Comparison of ENCODE assay signal across 8 cellular contexts in the genomic region with DNA sequence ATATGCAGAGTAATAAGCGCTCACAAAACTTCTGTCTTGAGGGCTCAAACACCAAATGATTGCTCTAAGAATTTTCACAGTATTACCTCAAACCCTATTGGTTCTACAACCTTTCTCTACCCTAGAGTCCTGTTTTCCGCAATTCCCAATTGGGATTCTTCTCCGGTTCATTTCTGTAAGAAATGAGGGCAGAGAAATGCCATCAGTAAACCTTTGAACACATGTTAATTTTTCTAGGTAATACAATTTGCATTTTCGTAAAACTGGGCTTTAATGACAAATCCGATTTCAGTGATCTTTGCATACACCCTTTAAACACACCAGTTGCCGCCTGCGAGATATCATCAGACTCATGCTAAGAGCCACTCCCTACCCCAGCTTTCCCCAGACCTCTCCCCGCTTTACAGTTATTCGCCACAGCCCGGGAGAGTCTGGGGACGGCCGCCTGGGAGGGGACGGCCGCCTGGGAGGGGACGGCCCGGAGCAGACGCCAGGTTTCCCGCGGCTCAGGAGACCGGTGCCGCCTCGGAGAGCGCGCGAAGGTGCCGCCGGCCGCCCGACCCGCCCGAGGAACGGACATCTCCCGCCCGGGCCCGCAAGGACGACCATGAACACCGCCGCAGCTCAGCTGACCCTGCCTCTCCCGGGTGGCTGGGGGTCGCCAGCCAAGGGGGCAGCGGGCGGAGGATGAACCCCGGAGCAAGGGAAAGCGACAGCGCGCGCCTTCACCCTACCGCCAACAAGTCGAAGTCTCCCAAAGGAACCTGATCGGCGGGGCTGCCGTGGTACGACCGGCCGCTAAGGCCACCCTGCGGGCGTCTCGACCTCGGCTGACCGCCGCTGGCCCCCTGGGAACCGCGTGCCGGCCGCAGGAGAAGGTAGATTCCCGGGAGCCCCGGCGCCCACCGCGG. TPM values are rescaled to one million over a fixed set of nuclear protein-coding genes. Genes with fewer than 3 reads are reported as not detected.
DNase-seq lines count a peak whose midpoint lies in the region; ATAC-seq and TF ChIP-seq lines count a peak whose summit lies in the region.

No MANE protein-coding gene starts in this region.

- H3K36me3 ChIP-seq in neuronal stem cell (replicated peaks in 1 of 2; ENCODE audit: control insufficient read depth in 2 of 2, insufficient read depth in 2 of 2, low read length in 2 of 2) (peaks cover 0 to 6% of the 10 kb centered on the region in 2 donors), uterus (no peaks in the 10 kb centered on the region)

- H3K27ac Mint-ChIP-seq in activated T-helper 17 cell treated with anti-CD3 and anti-CD28 coated beads, Interleukin-2, amount 50 U/mL, for 72 hours = peak overlapping the region; percentile 96

- H3K23ac ChIP-seq in neuronal stem cell (ENCODE audit: low read depth, low read length, poor library complexity) = peak overlapping the region; percentile 73

- H3K4me2 ChIP-seq in neuronal stem cell (ENCODE audit: insufficient read depth, low read length, poor library complexity, severe bottlenecking) = peak overlapping the region; percentile 66

- peak overlapping the region; percentile 82 for H3K4me3 Mint-ChIP-seq in activated T-helper 17 cell treated with anti-CD3 and anti-CD28 coated beads, Interleukin-2, amount 50 U/mL, for 72 hours

- peak overlapping the region; percentile 70 for H2AK5ac ChIP-seq in neuronal stem cell (ENCODE audit: low read depth, low read length)

- peaks cover 7% of the 10 kb centered on the region for H3K79me1 ChIP-seq in neuronal stem cell (ENCODE audit: low read depth, low read length)

- TF ChIP-seq CTCF in foreskin keratinocyte (conservative IDR thresholded peaks at IDR 0.05) (no peak), uterus (IDR thresholded peaks at IDR 0.05) (no peak)

- H2BK120ac ChIP-seq in neuronal stem cell (ENCODE audit: low read depth, low read length) = peak overlapping the region; percentile 81

- ATAC-seq in GM18520 (IDR thresholded peaks at IDR 0.05; ENCODE audit: unreplicated experiment) (peak; percentile 21), HG02973 (IDR thresholded peaks at IDR 0.05; ENCODE audit: unreplicated experiment) (peak; percentile 34), foreskin keratinocyte (peak; percentile 59)
- peak; percentile 70 for ATAC-seq in activated T-helper 17 cell treated with anti-CD3 and anti-CD28 coated beads, Interleukin-2, amount 50 U/mL, for 72 hours (replicated peaks)

- no peak overlapping the region for H4K91ac ChIP-seq in neuronal stem cell (ENCODE audit: low read depth, low read length, poor library complexity)

- H3K9ac ChIP-seq in neuronal stem cell (ENCODE audit: low read depth, low read length, poor library complexity) = peak overlapping the region; percentile 96

- no peak overlapping the region for H3K4ac ChIP-seq in neuronal stem cell (ENCODE audit: low read length)

- peaks cover 5% of the 10 kb centered on the region for H3K36me3 Mint-ChIP-seq in activated T-helper 17 cell treated with anti-CD3 and anti-CD28 coated beads, Interleukin-2, amount 50 U/mL, for 72 hours (ENCODE audit: low read depth)

- H3K14ac ChIP-seq in neuronal stem cell (ENCODE audit: low read length) = peak overlapping the region; percentile 98

- H2AFZ ChIP-seq in neuronal stem cell (ENCODE audit: low read length) = peak overlapping the region; percentile 96

- H3K27me3 ChIP-seq in foreskin keratinocyte = no peaks in the 10 kb centered on the region
- no peaks in the 10 kb centered on the region for H3K27me3 ChIP-seq in neuronal stem cell (ENCODE audit: control insufficient read depth in 3 of 3, insufficient read depth in 3 of 3, low read depth in 1 of 3, low read length in 3 of 3)
- no peaks in the 10 kb centered on the region for H3K27me3 ChIP-seq in uterus

- H3K27ac ChIP-seq in foreskin keratinocyte (peak overlapping the region; percentile 97), neuronal stem cell (replicated peaks; ENCODE audit: low read length) (peak overlapping the region; percentile 99), uterus (peak overlapping the region; percentile 95 to 99)

- intact Hi-C loops in uterus (cut with DNase I; ENCODE audit: low total_unique reads) = no loop called here

- H4K8ac ChIP-seq in neuronal stem cell (ENCODE audit: low read depth, low read length) = no peak overlapping the region

- H2BK5ac ChIP-seq in neuronal stem cell (ENCODE audit: low read length) = peak overlapping the region; percentile 97

- no peak overlapping the region for H2BK15ac ChIP-seq in neuronal stem cell (ENCODE audit: low read length)

- TF ChIP-seq POLR2A in uterus (IDR thresholded peaks at IDR 0.05) = peak in 1 of 2 donors; percentile 61

- H3K9me3 Mint-ChIP-seq in activated T-helper 17 cell treated with anti-CD3 and anti-CD28 coated beads, Interleukin-2, amount 50 U/mL, for 72 hours = no peaks in the 10 kb centered on the region

- H3K4me1 ChIP-seq in foreskin keratinocyte (peaks cover 28% of the 10 kb centered on the region), neuronal stem cell (ENCODE audit: control insufficient read depth in 2 of 2, insufficient read depth in 1 of 2, low read depth in 1 of 2, low read length in 2 of 2) (peaks cover 0 to 15% of the 10 kb centered on the region in 2 donors), uterus (peaks cover 4 to 8% of the 10 kb centered on the region in 2 donors)

- DNase-seq in CD1c-positive myeloid dendritic cell (ENCODE audit: extremely low spot score) (peak; percentile 50), NCI-H2227 (lab: John Stamatoyannopoulos, UW; ENCODE audit: unreplicated experiment) (peak; percentile 71), foreskin keratinocyte (peak in 1 of 2 donors; percentile 57), neuronal stem cell (ENCODE audit: low spot score) (no peak), uterus (no peak)

- no peaks in the 10 kb centered on the region for H3K27me3 Mint-ChIP-seq in activated T-helper 17 cell treated with anti-CD3 and anti-CD28 coated beads, Interleukin-2, amount 50 U/mL, for 72 hours

- no CpG with 5 or more reads among the region's 70 CpGs for WGBS in neuronal stem cell (ENCODE audit: extremely low coverage in 2 of 2, insufficient read length in 2 of 2, insufficient replicate concordance in 1 of 2), 2 donors

- H3K4me1 Mint-ChIP-seq in activated T-helper 17 cell treated with anti-CD3 and anti-CD28 coated beads, Interleukin-2, amount 50 U/mL, for 72 hours = peaks cover 6% of the 10 kb centered on the region

- peak overlapping the region; percentile 97 for H3K18ac ChIP-seq in neuronal stem cell (ENCODE audit: low read length)

- H3K4me3 ChIP-seq in neuronal stem cell (ENCODE audit: low read length in 2 of 2) = peak overlapping the region; percentile 97 to 98
- H3K4me3 ChIP-seq in uterus = peak overlapping the region; percentile 76 to 94

- no peak overlapping the region for H2BK12ac ChIP-seq in neuronal stem cell (ENCODE audit: low read length)

- H3K9me3 ChIP-seq in neuronal stem cell (replicated peaks in 1 of 2; ENCODE audit: control insufficient read depth in 2 of 2, insufficient read depth in 1 of 2, low read depth in 1 of 2, low read length in 2 of 2) (no peaks in the 10 kb centered on the region), uterus (no peaks in the 10 kb centered on the region)

RNA-seq across cellular contexts. Expression of a gene that starts 0.5 kb away (rescaled TPM):
- 10 to 100 TPM; 14.1 to 22.3 TPM for total RNA-seq in activated T-helper 17 cell treated with anti-CD3 and anti-CD28 coated beads, Interleukin-2, amount 50 U/mL, for 72 hours
- total RNA-seq in foreskin keratinocyte (35.6 and 37.0 TPM in 2 replicates), uterus (10 to 100 TPM in 2 of 4 donors, 1 to 10 TPM in 2; 7.4 to 49.4 (median 15.5) TPM)
- 8.2 and 10.9 TPM in 2 replicates for polyA plus RNA-seq in foreskin keratinocyte
- polyA plus RNA-seq in neuronal stem cell (2013, experiment 1 of 2) = 27.0 TPM
- polyA plus RNA-seq in neuronal stem cell (2013, experiment 2 of 2) = 27.2 TPM

RNA-seq across cellular contexts. Expression of a gene that starts 0.8 kb away (rescaled TPM):
- 10 to 100 TPM; 27.6 to 38.3 TPM for total RNA-seq in activated T-helper 17 cell treated with anti-CD3 and anti-CD28 coated beads, Interleukin-2, amount 50 U/mL, for 72 hours
- 20.1 and 20.7 TPM in 2 replicates for total RNA-seq in foreskin keratinocyte
- polyA plus RNA-seq in foreskin keratinocyte = 3.1 and 4.5 TPM in 2 replicates
- 11.1 TPM for polyA plus RNA-seq in neuronal stem cell (2013, experiment 1 of 2)
- polyA plus RNA-seq in neuronal stem cell (2013, experiment 2 of 2) = 11.8 TPM
- 10 to 100 TPM in 1 of 4 donors, 1 to 10 TPM in 3; 4.7 to 21.6 (median 6.6) TPM for total RNA-seq in uterus

Comparison
In these comparisons a context has a peak if more than half of its experiments do, and no peak if none do; other contexts are left out.
1. DNase-seq: peak in CD1c-positive myeloid dendritic cell (single experiment) and NCI-H2227 (single experiment); none in neuronal stem cell (single experiment) and uterus (0 of 2).
2. Peak in every context shown above with its lines, with median percentiles within 50 percentile points of each other: ATAC-seq and H3K27ac ChIP-seq.